29 cellular contexts compared by ENCODE assay signal in the genomic region with DNA sequence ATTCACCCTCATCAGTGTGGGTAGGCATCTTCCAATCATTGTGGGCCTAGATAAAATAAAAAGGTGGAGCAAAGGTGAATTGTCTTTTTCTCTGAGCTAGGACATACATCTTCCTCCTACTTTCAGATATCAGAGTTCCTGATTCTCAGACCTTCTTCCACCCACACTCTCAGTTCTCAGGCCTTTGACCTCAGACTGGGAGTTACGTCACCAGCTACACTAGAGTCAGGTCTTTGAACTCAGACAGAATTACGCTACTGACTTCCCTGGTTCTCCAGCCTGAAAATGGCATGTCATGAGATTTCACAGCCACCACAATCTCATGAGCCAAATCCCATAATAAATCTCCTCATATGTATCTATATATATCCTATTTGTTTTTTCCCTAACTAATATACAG. TPM values are rescaled to one million over a fixed set of nuclear protein-coding genes. Genes with fewer than 3 reads are reported as not detected.
"Had no signal": no experiment of that assay in that cellular context is flagged by ENCODE, and none has a peak within 500 bp of the region (broad histone marks: within the 10 kb centered on the region; RNA-seq: fewer than 3 reads in every experiment).

No MANE protein-coding gene starts in this region.

- ATAC-seq: activated CD8-positive, alpha-beta memory T cell treated with anti-CD3 and anti-CD28 coated beads, Interleukin-2, amount 10 ng/mL, durations not matched to agents 7 days and 5 days; activated CD8-positive, alpha-beta T cell treated with anti-CD3 and anti-CD28 coated beads, Interleukin-2, amount 10 ng/mL, durations not matched to agents 7 days and 5 days; activated naive CD8-positive, alpha-beta T cell treated with anti-CD3 and anti-CD28 coated beads, Interleukin-2, amount 50 U/mL, for 24 hours; left colon; natural killer cell; stimulated activated naive CD8-positive, alpha-beta T cell treated with anti-CD3 and anti-CD28 coated beads, Interleukin-15, Interleukin-2, amounts not matched to agents 100 U/mL and 50 U/mL, for 24 hours had no signal

- H3K9ac ChIP-seq: neural progenitor cell, parathyroid adenoma had no signal

- FAIRE-seq: endometrium, frontal cortex, keratinocyte had no signal

- H3K27me3 ChIP-seq: breast epithelium, esophagus squamous epithelium, neural progenitor cell, right atrium auricular region, vagina had no signal

- H3K4me1 ChIP-seq: breast epithelium, esophagus squamous epithelium, parathyroid adenoma, right atrium auricular region, vagina had no signal

- H3K79me2 ChIP-seq: parathyroid adenoma had no signal

- H3K27ac ChIP-seq: breast epithelium, epithelial cell of prostate, esophagus squamous epithelium, neural progenitor cell, parathyroid adenoma, right atrium auricular region, thoracic aorta, vagina had no signal

- H3K4me3 ChIP-seq: breast epithelium, esophagus squamous epithelium, neural progenitor cell, right atrium auricular region, thoracic aorta, vagina had no signal

- H3K9me3 ChIP-seq: esophagus squamous epithelium, right atrium auricular region, thoracic aorta, vagina had no signal

- H3K4me2 ChIP-seq: neural progenitor cell had no signal

- DNase-seq: activated B cell treated with CpG ODN at 0.5 μM for 24 hours; activated CD8-positive, alpha-beta memory T cell treated with anti-CD3 and anti-CD28 coated beads, Interleukin-2, amount 10 ng/mL, durations not matched to agents 7 days and 5 days; activated CD8-positive, alpha-beta T cell treated with anti-CD3 and anti-CD28 coated beads, Interleukin-2, amount 10 ng/mL, durations not matched to agents 7 days and 5 days; activated naive CD8-positive, alpha-beta T cell treated with anti-CD3 and anti-CD28 coated beads, Interleukin-2, amount 50 U/mL, for 24 hours; activated T-cell treated with anti-CD3 and anti-CD28 coated beads, Interleukin-2, amount 50 U/mL, for 48 hours; central memory CD4-positive, alpha-beta T cell; effector CD8-positive, alpha-beta T cell; esophagus squamous epithelium; glutamatergic neuron; left colon; natural killer cell; occipital lobe; stimulated activated CD4-positive, alpha-beta T cell treated with anti-CD3 and anti-CD28 coated beads, Interleukin-12 subunit alpha, Interleukin-12 subunit beta, amount 100 ng/mL, for 4 hours; stimulated activated CD4-positive, alpha-beta T cell treated with anti-CD3 and anti-CD28 coated beads, Interleukin-4, amount 100 ng/mL, for 1 hour; stimulated activated naive CD8-positive, alpha-beta T cell treated with anti-CD3 and anti-CD28 coated beads, Interleukin-15, Interleukin-2, amounts not matched to agents 100 U/mL and 50 U/mL, for 24 hours; T-helper 2 cell had no signal

- H2AFZ ChIP-seq: neural progenitor cell, parathyroid adenoma had no signal

- H3K36me3 ChIP-seq: breast epithelium, esophagus squamous epithelium, neural progenitor cell, right atrium auricular region, thoracic aorta, vagina had no signal

RNA-seq across cellular contexts. Expression of gene STRIT1, which starts 39.0 kb away (rescaled TPM):
- total RNA-seq: activated B cell treated with CpG ODN at 0.5 μM for 24 hours; activated CD8-positive, alpha-beta memory T cell treated with anti-CD3 and anti-CD28 coated beads, Interleukin-2, amount 10 ng/mL, durations not matched to agents 7 days and 5 days; activated CD8-positive, alpha-beta T cell treated with anti-CD3 and anti-CD28 coated beads, Interleukin-2, amount 10 ng/mL, durations not matched to agents 7 days and 5 days; activated T-helper 2 cell treated with anti-CD3 and anti-CD28 coated beads, Interferon-gamma antibody, Interleukin-2, Interleukin-4, amounts not matched to agents 10 μg/mL and 5 μg/mL and 100 μg/mL, durations not matched to agents 14 hours and 24 hours and 36 hours; dermis microvascular lymphatic vessel endothelial cell; esophagus squamous epithelium; left colon; natural killer cell; occipital lobe; pulmonary artery endothelial cell; right atrium auricular region; thoracic aorta; vagina had no signal
- polyA plus RNA-seq: keratinocyte had no signal
